In genomic region chrX:51893931-51894696, GRCh38 we compare ENCODE assay signal across 8 cellular contexts. TPM values are rescaled to one million over a fixed set of nuclear protein-coding genes. Genes with fewer than 3 reads are reported as not detected.
DNase-seq lines count a peak whose midpoint lies in the region; ATAC-seq and TF ChIP-seq lines count a peak whose summit lies in the region.

No MANE protein-coding gene starts in this region.

- peak overlapping the region; percentile 62 to 76 (median 71) for H3K4me3 ChIP-seq in BLaER1 treated with 17β-estradiol and CSF1 and Interleukin-3, amounts not matched to agents 10 nM and 100 nM
- H3K4me3 ChIP-seq in esophagus squamous epithelium: peak overlapping the region; percentile 40 to 65 (median 61)

- peaks cover 0 to 4% (median 0%) of the 10 kb centered on the region in 11 experiments; a peak in 4 of 22 replicates for H3K27me3 ChIP-seq in BLaER1 treated with 17β-estradiol and CSF1 and Interleukin-3, amounts not matched to agents 10 nM and 100 nM
- no peaks in the 10 kb centered on the region for H3K27me3 ChIP-seq in esophagus squamous epithelium

- peak overlapping the region; percentile 75 to 86 (median 81) for H3K9ac ChIP-seq in BLaER1 treated with 17β-estradiol and CSF1 and Interleukin-3, amounts not matched to agents 10 nM and 100 nM

- H3K36me3 ChIP-seq in BLaER1 treated with 17β-estradiol and CSF1 and Interleukin-3, amounts not matched to agents 10 nM and 100 nM: peaks cover 10 to 41% (median 34%) of the 10 kb centered on the region in 11 experiments
- peaks cover 0 to 29% (median 0%) of the 10 kb centered on the region in 3 donors for H3K36me3 ChIP-seq in esophagus squamous epithelium

- H3K27me3 Mint-ChIP-seq in IgD-negative memory B cell: no peaks in the 10 kb centered on the region
- H3K27me3 Mint-ChIP-seq in WTC11 (ENCODE audit: low read depth): no peaks in the 10 kb centered on the region
- no peaks in the 10 kb centered on the region for H3K27me3 Mint-ChIP-seq in natural killer cell (ENCODE audit: low read depth in 2 of 2)

- TF ChIP-seq CTCF in WTC11 (IDR thresholded peaks at IDR 0.05) (no peak), esophagus squamous epithelium (IDR thresholded peaks at IDR 0.05) (no peak), natural killer cell (IDR thresholded peaks at IDR 0.05) (no peak)

- peak overlapping the region; percentile 78 to 97 (median 93) for H3K4me3 Mint-ChIP-seq in IgD-negative memory B cell
- peak overlapping the region; percentile 95 for H3K4me3 Mint-ChIP-seq in WTC11
- H3K4me3 Mint-ChIP-seq in natural killer cell: peak overlapping the region; percentile 92

- peaks cover 2% of the 10 kb centered on the region for H3K36me3 Mint-ChIP-seq in IgD-negative memory B cell
- peaks cover 28% of the 10 kb centered on the region for H3K36me3 Mint-ChIP-seq in WTC11
- no peaks in the 10 kb centered on the region for H3K36me3 Mint-ChIP-seq in natural killer cell

- intact Hi-C loops in esophagus squamous epithelium (cut with DNase I): no loop called here
- intact Hi-C loops in natural killer cell (cut with micrococcal nuclease): no loop called here

- H3K27ac Mint-ChIP-seq in IgD-negative memory B cell (peak overlapping the region in 2 of 3 donors; percentile 26 to 77), WTC11 (peak overlapping the region; percentile 95), natural killer cell (peak overlapping the region; percentile 43 to 86)

- ATAC-seq in WTC11 (no peak), natural killer cell (no peak), GM19452 (IDR thresholded peaks at IDR 0.05; ENCODE audit: unreplicated experiment) (no peak), GM21576 (IDR thresholded peaks at IDR 0.05; ENCODE audit: unreplicated experiment) (no peak)

- 2 to 28% methylated on average over 19 to 20 of the region's 32 CpGs for WGBS in esophagus squamous epithelium, 2 donors

- CTCF ChIA-PET in WTC11 (lab: Charles Lee): interaction anchor here (0.7 to 1.7 kb wide), 6 partner anchors 33 to 368 kb away, joined by 3 to 10 read pairs (median 4); no protein-coding TSS in a partner anchor

- peak overlapping the region; percentile 16 to 91 (median 77); a peak in 21 of 22 replicates for H3K27ac ChIP-seq in BLaER1 treated with 17β-estradiol and CSF1 and Interleukin-3, amounts not matched to agents 10 nM and 100 nM
- H3K27ac ChIP-seq in esophagus squamous epithelium: peak overlapping the region; percentile 56 to 83 (median 80)

- peak; percentile 22 for DNase-seq in WTC11 (ENCODE audit: low spot score)
- no peak for DNase-seq in esophagus squamous epithelium (lab: John Stamatoyannopoulos, UW)
- DNase-seq in natural killer cell: no peak
- no peak for DNase-seq in stimulated activated CD4-positive, alpha-beta T cell treated with anti-CD3 and anti-CD28 coated beads, Interleukin-2, amount 100 ng/mL, for 24 hours

- no peaks in the 10 kb centered on the region for H3K9me3 ChIP-seq in BLaER1 treated with 17β-estradiol and CSF1 and Interleukin-3, amounts not matched to agents 10 nM and 100 nM (replicated peaks in 1 of 11)
- no peaks in the 10 kb centered on the region for H3K9me3 ChIP-seq in esophagus squamous epithelium

- POLR2A ChIA-PET in WTC11 (lab: Charles Lee): interaction anchor here (0.7 kb wide), 1 partner anchor 22 kb away, joined by 4 read pairs; no protein-coding TSS in a partner anchor

- peaks cover 0 to 40% (median 20%) of the 10 kb centered on the region in 11 experiments; a peak in 12 of 22 replicates for H4K20me1 ChIP-seq in BLaER1 treated with 17β-estradiol and CSF1 and Interleukin-3, amounts not matched to agents 10 nM and 100 nM

- H3K9me3 Mint-ChIP-seq in IgD-negative memory B cell (no peaks in the 10 kb centered on the region), WTC11 (no peaks in the 10 kb centered on the region), natural killer cell (no peaks in the 10 kb centered on the region)

- H3K4me1 Mint-ChIP-seq in IgD-negative memory B cell: peaks cover 10 to 15% (median 10%) of the 10 kb centered on the region in 3 donors
- peaks cover 11% of the 10 kb centered on the region for H3K4me1 Mint-ChIP-seq in WTC11
- H3K4me1 Mint-ChIP-seq in natural killer cell: peaks cover 0 to 24% of the 10 kb centered on the region in 2 donors

- H3K4me2 ChIP-seq in BLaER1 treated with 17β-estradiol and CSF1 and Interleukin-3, amounts not matched to agents 10 nM and 100 nM: peak overlapping the region; percentile 67 to 97 (median 81)

- H3K4me1 ChIP-seq in BLaER1 treated with 17β-estradiol and CSF1 and Interleukin-3, amounts not matched to agents 10 nM and 100 nM: peaks cover 19 to 64% (median 48%) of the 10 kb centered on the region in 10 experiments; a peak in 19 of 20 replicates
- peaks cover 0 to 26% (median 3%) of the 10 kb centered on the region in 3 donors for H3K4me1 ChIP-seq in esophagus squamous epithelium

- no peak for TF ChIP-seq POLR2A in esophagus squamous epithelium (IDR thresholded peaks at IDR 0.05)

TF ChIP-seq in WTC11, 78 proteins besides CTCF, POLR2A, EP300 and RAD21 (continues in another document):
- TF ChIP-seq TEAD4 (CRISPR knock-in tag; IDR thresholded peaks at IDR 0.05) (no peak), STAT6 (CRISPR knock-in tag; conservative IDR thresholded peaks at IDR 0.05; ENCODE audit: low read depth) (no peak), CBFB (CRISPR knock-in tag; IDR thresholded peaks at IDR 0.05; ENCODE audit: low read depth) (no peak), NR2C2 (CRISPR knock-in tag; IDR thresholded peaks at IDR 0.05) (no peak), OVOL2 (CRISPR knock-in tag; IDR thresholded peaks at IDR 0.05; ENCODE audit: borderline replicate concordance) (no peak), NR3C1 (CRISPR knock-in tag; conservative IDR thresholded peaks at IDR 0.05; ENCODE audit: low read depth) (no peak), NFYB (CRISPR knock-in tag; conservative IDR thresholded peaks at IDR 0.05; ENCODE audit: low read depth) (no peak), ZNF219 (CRISPR knock-in tag; IDR thresholded peaks at IDR 0.05; ENCODE audit: borderline replicate concordance) (no peak), ZNF423 (CRISPR knock-in tag; IDR thresholded peaks at IDR 0.05) (no peak), FOXJ3 (CRISPR knock-in tag; IDR thresholded peaks at IDR 0.05; ENCODE audit: borderline replicate concordance) (no peak)
- TF ChIP-seq, protein P1, sequence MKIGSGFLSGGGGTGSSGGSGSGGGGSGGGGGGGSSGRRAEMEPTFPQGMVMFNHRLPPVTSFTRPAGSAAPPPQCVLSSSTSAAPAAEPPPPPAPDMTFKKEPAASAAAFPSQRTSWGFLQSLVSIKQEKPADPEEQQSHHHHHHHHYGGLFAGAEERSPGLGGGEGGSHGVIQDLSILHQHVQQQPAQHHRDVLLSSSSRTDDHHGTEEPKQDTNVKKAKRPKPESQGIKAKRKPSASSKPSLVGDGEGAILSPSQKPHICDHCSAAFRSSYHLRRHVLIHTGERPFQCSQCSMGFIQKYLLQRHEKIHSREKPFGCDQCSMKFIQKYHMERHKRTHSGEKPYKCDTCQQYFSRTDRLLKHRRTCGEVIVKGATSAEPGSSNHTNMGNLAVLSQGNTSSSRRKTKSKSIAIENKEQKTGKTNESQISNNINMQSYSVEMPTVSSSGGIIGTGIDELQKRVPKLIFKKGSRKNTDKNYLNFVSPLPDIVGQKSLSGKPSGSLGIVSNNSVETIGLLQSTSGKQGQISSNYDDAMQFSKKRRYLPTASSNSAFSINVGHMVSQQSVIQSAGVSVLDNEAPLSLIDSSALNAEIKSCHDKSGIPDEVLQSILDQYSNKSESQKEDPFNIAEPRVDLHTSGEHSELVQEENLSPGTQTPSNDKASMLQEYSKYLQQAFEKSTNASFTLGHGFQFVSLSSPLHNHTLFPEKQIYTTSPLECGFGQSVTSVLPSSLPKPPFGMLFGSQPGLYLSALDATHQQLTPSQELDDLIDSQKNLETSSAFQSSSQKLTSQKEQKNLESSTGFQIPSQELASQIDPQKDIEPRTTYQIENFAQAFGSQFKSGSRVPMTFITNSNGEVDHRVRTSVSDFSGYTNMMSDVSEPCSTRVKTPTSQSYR (CRISPR knock-in tag; IDR thresholded peaks at IDR 0.05): no peak
- TF ChIP-seq, protein P2, sequence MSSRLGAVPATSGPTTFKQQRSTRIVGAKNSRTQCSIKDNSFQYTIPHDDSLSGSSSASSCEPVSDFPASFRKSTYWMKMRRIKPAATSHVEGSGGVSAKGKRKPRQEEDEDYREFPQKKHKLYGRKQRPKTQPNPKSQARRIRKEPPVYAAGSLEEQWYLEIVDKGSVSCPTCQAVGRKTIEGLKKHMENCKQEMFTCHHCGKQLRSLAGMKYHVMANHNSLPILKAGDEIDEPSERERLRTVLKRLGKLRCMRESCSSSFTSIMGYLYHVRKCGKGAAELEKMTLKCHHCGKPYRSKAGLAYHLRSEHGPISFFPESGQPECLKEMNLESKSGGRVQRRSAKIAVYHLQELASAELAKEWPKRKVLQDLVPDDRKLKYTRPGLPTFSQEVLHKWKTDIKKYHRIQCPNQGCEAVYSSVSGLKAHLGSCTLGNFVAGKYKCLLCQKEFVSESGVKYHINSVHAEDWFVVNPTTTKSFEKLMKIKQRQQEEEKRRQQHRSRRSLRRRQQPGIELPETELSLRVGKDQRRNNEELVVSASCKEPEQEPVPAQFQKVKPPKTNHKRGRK (CRISPR knock-in tag; IDR thresholded peaks at IDR 0.05; ENCODE audit: borderline replicate concordance): no peak

RNA-seq across cellular contexts. Expression of gene MAGED1, which starts 0.7 kb away (rescaled TPM):
- polyA plus RNA-seq in IgD-negative memory B cell: 35.8 TPM
- total RNA-seq in WTC11 (2021) (125 to 135 TPM (median 130 TPM) in 3 replicates), esophagus squamous epithelium (10 to 100 TPM; 18.5 to 48.7 (median 29.3) TPM), natural killer cell (10 to 100 TPM; 36.8 to 39.0 (median 37.0) TPM)
